ENCODE assay signal across 16 cellular contexts in the genomic region with DNA sequence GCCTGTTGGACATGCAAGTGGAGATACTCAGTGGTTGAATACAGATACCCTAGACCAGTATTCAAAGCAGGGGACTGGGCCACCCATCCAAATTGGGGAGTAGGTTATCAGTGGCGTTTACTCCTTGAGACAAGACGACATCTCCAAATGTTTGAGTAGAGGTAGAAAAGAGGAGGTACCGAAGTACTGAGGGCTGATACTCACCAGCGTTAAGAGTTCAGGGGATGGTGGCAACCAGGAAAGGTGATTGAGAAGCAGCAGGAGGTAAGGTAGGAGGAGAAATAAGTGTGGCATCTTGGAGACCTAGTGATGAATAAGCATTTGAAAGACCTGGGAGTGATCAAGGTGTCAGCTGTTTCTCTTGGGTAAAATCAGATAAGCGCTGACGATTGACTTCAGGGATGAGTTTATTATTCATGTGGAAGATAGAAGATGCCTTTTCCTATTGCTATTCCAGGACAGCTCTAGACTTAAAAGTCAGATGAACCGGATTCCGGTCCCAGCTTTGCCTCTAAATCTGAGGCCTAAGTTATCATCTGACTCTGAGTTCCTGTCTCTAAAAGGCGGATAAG.
DNase-seq lines count a peak whose midpoint lies in the region; ATAC-seq and TF ChIP-seq lines count a peak whose summit lies in the region.
"Had no signal": no experiment of that assay in that cellular context is flagged by ENCODE, and none has a peak within 500 bp of the region (broad histone marks: within the 10 kb centered on the region; RNA-seq: fewer than 3 reads in every experiment).

No MANE protein-coding gene starts in this region.

- H3K9me3 Mint-ChIP-seq in Calu3 (ENCODE audit: low read depth, unreplicated experiment) (no peaks in the 10 kb centered on the region), immature natural killer cell (no peaks in the 10 kb centered on the region), progenitor cell of endocrine pancreas (ENCODE audit: low read depth) (no peaks in the 10 kb centered on the region)
- H3K9me3 Mint-ChIP-seq in activated T-helper 17 cell treated with anti-CD3 and anti-CD28 coated beads, Interleukin-2, amount 50 U/mL, for 72 hours: no peaks in the 10 kb centered on the region
- H3K9me3 Mint-ChIP-seq: CD8-positive, alpha-beta T cell had no signal

- H3K36me3 Mint-ChIP-seq in Calu3 (ENCODE audit: insufficient read depth, unreplicated experiment) (peaks cover 95% of the 10 kb centered on the region), immature natural killer cell (peaks cover 4 to 56% (median 51%) of the 10 kb centered on the region in 3 donors), progenitor cell of endocrine pancreas (ENCODE audit: insufficient read depth) (peaks cover 46% of the 10 kb centered on the region)
- peaks cover 84% of the 10 kb centered on the region for H3K36me3 Mint-ChIP-seq in activated T-helper 17 cell treated with anti-CD3 and anti-CD28 coated beads, Interleukin-2, amount 50 U/mL, for 72 hours (ENCODE audit: low read depth)

- CTCF ChIA-PET in Calu3 (lab: Charles Lee): no interaction called here

- H4K20me1 ChIP-seq in hepatocyte (ENCODE audit: insufficient read depth, poor library complexity, severe bottlenecking): no peaks in the 10 kb centered on the region

- H3K27ac ChIP-seq in hepatocyte: no peak overlapping the region
- H3K27ac ChIP-seq: BLaER1 treated with 17β-estradiol and CSF1 and Interleukin-3, amounts not matched to agents 10 nM and 100 nM; GM23248 had no signal

- H3K4me2 ChIP-seq in hepatocyte: no peak overlapping the region
- H3K4me2 ChIP-seq: BLaER1 treated with 17β-estradiol and CSF1 and Interleukin-3, amounts not matched to agents 10 nM and 100 nM had no signal

- no peak for TF ChIP-seq CTCF in Calu3 (IDR thresholded peaks at IDR 0.05; ENCODE audit: unreplicated experiment)
- TF ChIP-seq CTCF in progenitor cell of endocrine pancreas (IDR thresholded peaks at IDR 0.05; ENCODE audit: unreplicated experiment): no peak
- TF ChIP-seq CTCF in hepatocyte (IDR thresholded peaks at IDR 0.05; ENCODE audit: poor library complexity): no peak
- TF ChIP-seq CTCF in foreskin fibroblast (IDR thresholded peaks at IDR 0.05; ENCODE audit: low read depth, low read length): no peak

- DNase-seq in Calu3: no peak
- DNase-seq in immature natural killer cell: no peak
- DNase-seq in progenitor cell of endocrine pancreas (ENCODE audit: low spot score, unreplicated experiment): no peak
- no peak for DNase-seq in hepatocyte (ENCODE audit: low spot score)
- no peak for DNase-seq in foreskin fibroblast
- DNase-seq: CD8-positive, alpha-beta T cell; DMS 273 treated with DMSO at 0.1 percent for 48 hours; DMS53; DND-41; EL; HCEC 1CT had no signal

- H3K79me2 ChIP-seq in hepatocyte: peaks cover 5% of the 10 kb centered on the region

- no peak overlapping the region for H2AFZ ChIP-seq in hepatocyte
- H2AFZ ChIP-seq: GM23248 had no signal

- H3K4me1 ChIP-seq in hepatocyte (ENCODE audit: insufficient read depth): no peaks in the 10 kb centered on the region
- H3K4me1 ChIP-seq: BLaER1 treated with 17β-estradiol and CSF1 and Interleukin-3, amounts not matched to agents 10 nM and 100 nM had no signal

- peaks cover 45% of the 10 kb centered on the region for H3K4me1 Mint-ChIP-seq in Calu3 (ENCODE audit: low read depth, unreplicated experiment)
- H3K4me1 Mint-ChIP-seq in activated T-helper 17 cell treated with anti-CD3 and anti-CD28 coated beads, Interleukin-2, amount 50 U/mL, for 72 hours: no peaks in the 10 kb centered on the region
- H3K4me1 Mint-ChIP-seq in immature natural killer cell: peaks cover 3 to 19% of the 10 kb centered on the region in 2 donors
- no peaks in the 10 kb centered on the region for H3K4me1 Mint-ChIP-seq in progenitor cell of endocrine pancreas (ENCODE audit: low read depth)
- H3K4me1 Mint-ChIP-seq: B cell had no signal

- no peaks in the 10 kb centered on the region for H3K27me3 Mint-ChIP-seq in Calu3 (ENCODE audit: unreplicated experiment)
- no peaks in the 10 kb centered on the region for H3K27me3 Mint-ChIP-seq in activated T-helper 17 cell treated with anti-CD3 and anti-CD28 coated beads, Interleukin-2, amount 50 U/mL, for 72 hours
- peaks cover 0 to 4% (median 2%) of the 10 kb centered on the region in 3 donors for H3K27me3 Mint-ChIP-seq in immature natural killer cell (ENCODE audit: low read depth in 3 of 3)
- H3K27me3 Mint-ChIP-seq in progenitor cell of endocrine pancreas: no peaks in the 10 kb centered on the region
- H3K27me3 Mint-ChIP-seq: B cell had no signal

- H3K27me3 ChIP-seq in hepatocyte: no peaks in the 10 kb centered on the region
- H3K27me3 ChIP-seq: BLaER1 treated with 17β-estradiol and CSF1 and Interleukin-3, amounts not matched to agents 10 nM and 100 nM had no signal

- no peaks in the 10 kb centered on the region for H3K9me2 ChIP-seq in hepatocyte (replicated peaks; ENCODE audit: insufficient read depth)

- H3K4me3 ChIP-seq in hepatocyte (no peak overlapping the region), foreskin fibroblast (ENCODE audit: low read depth in 1 of 2, low read length in 2 of 2) (no peak overlapping the region)
- H3K4me3 ChIP-seq: BLaER1 treated with 17β-estradiol and CSF1 and Interleukin-3, amounts not matched to agents 10 nM and 100 nM; GM23248 had no signal

- ATAC-seq in activated T-helper 17 cell treated with anti-CD3 and anti-CD28 coated beads, Interleukin-2, amount 50 U/mL, for 72 hours (replicated peaks): no peak
- ATAC-seq in HG03108 (IDR thresholded peaks at IDR 0.05; ENCODE audit: unreplicated experiment): no peak
- ATAC-seq: CD8-positive, alpha-beta T cell had no signal

- H3K4me3 Mint-ChIP-seq in Calu3 (ENCODE audit: low read depth, unreplicated experiment) (no peak overlapping the region), immature natural killer cell (no peak overlapping the region), progenitor cell of endocrine pancreas (ENCODE audit: low read depth) (no peak overlapping the region)
- H3K4me3 Mint-ChIP-seq in activated T-helper 17 cell treated with anti-CD3 and anti-CD28 coated beads, Interleukin-2, amount 50 U/mL, for 72 hours: no peak overlapping the region
- H3K4me3 Mint-ChIP-seq: B cell; CD8-positive, alpha-beta T cell had no signal

- WGBS in hepatocyte (ENCODE audit: low lambda C conversion rate, missing lambda C conversion rate): 93% methylated on average over 9 of the region's 9 CpGs

- H3K27ac Mint-ChIP-seq in Calu3 (ENCODE audit: unreplicated experiment): peak overlapping the region; percentile 52
- H3K27ac Mint-ChIP-seq in activated T-helper 17 cell treated with anti-CD3 and anti-CD28 coated beads, Interleukin-2, amount 50 U/mL, for 72 hours: peak overlapping the region; percentile 48
- H3K27ac Mint-ChIP-seq in immature natural killer cell: peak overlapping the region in 4 of 6 donors; percentile 16 to 50 (median 30)
- H3K27ac Mint-ChIP-seq in progenitor cell of endocrine pancreas: peak overlapping the region; percentile 54
- H3K27ac Mint-ChIP-seq: B cell; CD8-positive, alpha-beta T cell had no signal

- H3K9me3 ChIP-seq in hepatocyte (ENCODE audit: low read depth): no peaks in the 10 kb centered on the region
- H3K9me3 ChIP-seq: BLaER1 treated with 17β-estradiol and CSF1 and Interleukin-3, amounts not matched to agents 10 nM and 100 nM had no signal

- H3K36me3 ChIP-seq in hepatocyte (replicated peaks; ENCODE audit: insufficient read depth, low read depth): no peaks in the 10 kb centered on the region

- intact Hi-C loops in Calu3 (cut with micrococcal nuclease; ENCODE audit: unreplicated experiment): loop anchor here (5.0 to 10.0 kb wide), 2 partner anchors 253 to 315 kb away; no protein-coding TSS in a partner anchor

- no TSS peak for BruUV-seq in Calu3 (replicated peaks; lab: Mats Ljungman, UMichigan)
